In genomic region chr12:24918596-24918995, GRCh38 we compare ENCODE assay signal across 22 cellular contexts. TPM values are rescaled to one million over a fixed set of nuclear protein-coding genes. Genes with fewer than 3 reads are reported as not detected.
"Had no signal": no experiment of that assay in that cellular context is flagged by ENCODE, and none has a peak within 500 bp of the region (broad histone marks: within the 10 kb centered on the region; RNA-seq: fewer than 3 reads in every experiment).

No MANE protein-coding gene starts in this region.

- H3K4me2 ChIP-seq: KMS-11, SK-N-SH had no signal

- FAIRE-seq: HepG2, K562 had no signal

- H3K9me3 Mint-ChIP-seq: IgD-negative memory B cell had no signal

- ATAC-seq: HepG2, K562, Panc1, PC-3 had no signal

- DNase-seq: Kasumi-1, MM.1S, NCI-H1105, NCI-H1417, NCI-H1436 treated with DMSO at 0.1 percent for 48 hours, NCI-H1694, NCI-H187 treated with DMSO at 0.1 percent for 48 hours, NCI-H2029 treated with DMSO at 0.1 percent for 48 hours, NCI-H2171 treated with DMSO at 0.1 percent for 48 hours, NCI-H345, NCI-H446 treated with DMSO at 0.1 percent for 48 hours, NCI-H510A treated with DMSO at 0.1 percent for 48 hours, NCI-H526, PC-3, SHP77, SK-N-SH had no signal

- H3K9me3 ChIP-seq: SK-N-SH had no signal

- H3K27ac ChIP-seq: KMS-11, RWPE1 had no signal

- H3K4me3 Mint-ChIP-seq: IgD-negative memory B cell had no signal

- H3K4me3 ChIP-seq: K562 had no signal

- H3K27me3 Mint-ChIP-seq: IgD-negative memory B cell had no signal

- H3K36me3 Mint-ChIP-seq: IgD-negative memory B cell had no signal

- H3K4me1 Mint-ChIP-seq: IgD-negative memory B cell had no signal

- H3K9ac ChIP-seq: KMS-11, SK-N-SH had no signal

RNA-seq across cellular contexts. Expression of gene BCAT1, which starts 30.3 kb away (rescaled TPM):
- total RNA-seq: PC-3 had no signal
